In genomic region chr5:107381189-107381856, GRCh38 we compare ENCODE assay signal across 13 cellular contexts.
DNase-seq lines count a peak whose midpoint lies in the region; ATAC-seq, FAIRE-seq and TF ChIP-seq lines count a peak whose summit lies in the region.
"Had no signal": no experiment of that assay in that cellular context is flagged by ENCODE, and none has a peak within 500 bp of the region (broad histone marks: within the 10 kb centered on the region; RNA-seq: fewer than 3 reads in every experiment).

No MANE protein-coding gene starts in this region.

- BruUV-seq in HepG2 (replicated peaks; lab: Mats Ljungman, UMichigan): no TSS peak
- BruUV-seq in Calu3 (replicated peaks; lab: Mats Ljungman, UMichigan): no TSS peak

- no peak for FAIRE-seq in HepG2 (lab: Jason Lieb, UNC)
- FAIRE-seq: GM18507 had no signal

- peaks cover 35% of the 10 kb centered on the region for H3K4me1 Mint-ChIP-seq in Calu3 (ENCODE audit: low read depth, unreplicated experiment)
- H3K4me1 Mint-ChIP-seq: stimulated activated memory B cell treated with anti-CD40 and anti-IgM and Interleukin-4, amounts not matched to agents 10 μg/mL and 1 μg/mL and 100 μg/mL, for 72 hours had no signal

- in situ Hi-C loops in HepG2 (cut with HindIII; ENCODE audit: extremely low pct_ligation_motif_present, low pct_unique_long_range_greater_than_20kb): no loop called here

- no peaks in the 10 kb centered on the region for H3K27me3 Mint-ChIP-seq in Calu3 (ENCODE audit: unreplicated experiment)
- H3K27me3 Mint-ChIP-seq: stimulated activated memory B cell treated with anti-CD40 and anti-IgM and Interleukin-4, amounts not matched to agents 10 μg/mL and 1 μg/mL and 100 μg/mL, for 72 hours had no signal

- H3K27ac ChIP-seq in HepG2 (ENCODE audit: extremely low read length, insufficient read depth, low read length) (no peak overlapping the region), right lobe of liver (no peak overlapping the region)
- H3K27ac ChIP-seq: BLaER1 treated with 17β-estradiol and CSF1 and Interleukin-3, amounts not matched to agents 10 nM and 100 nM had no signal

- H3K27me3 ChIP-seq in HepG2 (ENCODE audit: control insufficient read depth in 1 of 2, insufficient read depth in 2 of 2, low read length in 2 of 2): no peaks in the 10 kb centered on the region
- H3K27me3 ChIP-seq in right lobe of liver: no peaks in the 10 kb centered on the region
- H3K27me3 ChIP-seq: BLaER1 treated with 17β-estradiol and CSF1 and Interleukin-3, amounts not matched to agents 10 nM and 100 nM had no signal

- CTCF ChIA-PET in HepG2 (lab: Yijun Ruan, JAX; ENCODE audit: low intra/inter-chr PET ratio, low total read pairs): no interaction called here
- CTCF ChIA-PET in Calu3 (lab: Charles Lee): no interaction called here

- H3K4me1 ChIP-seq in HepG2 (ENCODE audit: insufficient read depth, low read length) (peaks cover 8% of the 10 kb centered on the region; the same call in 1 of the 2 replicates), right lobe of liver (no peaks in the 10 kb centered on the region)

- intact Hi-C loops in HepG2 (cut with micrococcal nuclease; ENCODE audit: unreplicated experiment): no loop called here
- intact Hi-C loops in right lobe of liver (cut with DNase I): no loop called here
- intact Hi-C loops in Calu3 (cut with micrococcal nuclease; ENCODE audit: unreplicated experiment): loop anchor here (10.0 kb wide), 1 partner anchor 277 kb away; no protein-coding TSS in a partner anchor

- no peaks in the 10 kb centered on the region for H3K79me2 ChIP-seq in HepG2 (ENCODE audit: insufficient read depth, low read length)

- no peak overlapping the region for H3K4me3 Mint-ChIP-seq in Calu3 (ENCODE audit: low read depth, unreplicated experiment)
- H3K4me3 Mint-ChIP-seq: immature natural killer cell; stimulated activated memory B cell treated with anti-CD40 and anti-IgM and Interleukin-4, amounts not matched to agents 10 μg/mL and 1 μg/mL and 100 μg/mL, for 72 hours had no signal

- no peak for TF ChIP-seq RAD21 in HepG2 (CRISPR knock-in tag; IDR thresholded peaks at IDR 0.05)

- H3K27ac Mint-ChIP-seq in Calu3 (ENCODE audit: unreplicated experiment): no peak overlapping the region
- H3K27ac Mint-ChIP-seq: stimulated activated memory B cell treated with anti-CD40 and anti-IgM and Interleukin-4, amounts not matched to agents 10 μg/mL and 1 μg/mL and 100 μg/mL, for 72 hours had no signal

- H3K4me2 ChIP-seq in HepG2 (ENCODE audit: low read depth, low read length): no peak overlapping the region

- no peak for TF ChIP-seq EP300 in HepG2 (IDR thresholded peaks at IDR 0.05; ENCODE audit: low read depth in 2 of 2, low read length in 2 of 2)
- TF ChIP-seq EP300 in HepG2 (CRISPR knock-in tag; IDR thresholded peaks at IDR 0.05; ENCODE audit: borderline replicate concordance): no peak

- no peaks in the 10 kb centered on the region for H4K20me1 ChIP-seq in HepG2 (ENCODE audit: insufficient read depth, low read length)
- H4K20me1 ChIP-seq: BLaER1 treated with 17β-estradiol and CSF1 and Interleukin-3, amounts not matched to agents 10 nM and 100 nM had no signal

- H3K36me3 Mint-ChIP-seq in Calu3 (ENCODE audit: insufficient read depth, unreplicated experiment): peaks cover 75% of the 10 kb centered on the region
- H3K36me3 Mint-ChIP-seq: stimulated activated memory B cell treated with anti-CD40 and anti-IgM and Interleukin-4, amounts not matched to agents 10 μg/mL and 1 μg/mL and 100 μg/mL, for 72 hours had no signal

- no peak overlapping the region for H2AFZ ChIP-seq in HepG2 (ENCODE audit: low read length)

- H3K4me3 ChIP-seq in HepG2 (replicated peaks in 1 of 3; ENCODE audit: insufficient read depth in 1 of 3, low read depth in 2 of 3, low read length in 3 of 3): no peak overlapping the region
- no peak overlapping the region for H3K4me3 ChIP-seq in right lobe of liver

- TF ChIP-seq CTCF in HepG2 (CRISPR knock-in tag; IDR thresholded peaks at IDR 0.05) (no peak), right lobe of liver (IDR thresholded peaks at IDR 0.05) (no peak), Calu3 (IDR thresholded peaks at IDR 0.05; ENCODE audit: unreplicated experiment) (no peak)

- TF ChIP-seq POLR2A in HepG2 (IDR thresholded peaks at IDR 0.05; ENCODE audit: insufficient read depth in 1 of 2, low read depth in 2 of 2, low read length in 2 of 2): no peak
- TF ChIP-seq POLR2A in right lobe of liver (IDR thresholded peaks at IDR 0.05): no peak

- H3K9ac ChIP-seq in HepG2 (ENCODE audit: insufficient read depth, low read depth, low read length): no peak overlapping the region
- H3K9ac ChIP-seq: BLaER1 treated with 17β-estradiol and CSF1 and Interleukin-3, amounts not matched to agents 10 nM and 100 nM had no signal

- no peaks in the 10 kb centered on the region for H3K9me3 ChIP-seq in HepG2 (ENCODE audit: low read length)
- H3K9me3 ChIP-seq in right lobe of liver: no peaks in the 10 kb centered on the region

- WGBS in HepG2 (ENCODE audit: low lambda C conversion rate): 7% methylated on average over 13 of the region's 13 CpGs
- 74% methylated on average over 5 of the region's 13 CpGs for WGBS in right lobe of liver (ENCODE audit: insufficient coverage, low coverage, low lambda C conversion rate, missing lambda C conversion rate)

- H3K9me3 Mint-ChIP-seq in Calu3 (ENCODE audit: low read depth, unreplicated experiment): no peaks in the 10 kb centered on the region
- H3K9me3 Mint-ChIP-seq: immature natural killer cell; stimulated activated memory B cell treated with anti-CD40 and anti-IgM and Interleukin-4, amounts not matched to agents 10 μg/mL and 1 μg/mL and 100 μg/mL, for 72 hours had no signal

- peak; percentile 91 for ATAC-seq in HepG2
- no peak for ATAC-seq in right lobe of liver
- no peak for ATAC-seq in GM19463 (IDR thresholded peaks at IDR 0.05; ENCODE audit: unreplicated experiment)
- ATAC-seq: stimulated activated memory B cell treated with anti-CD40 and anti-IgM and Interleukin-4, amounts not matched to agents 10 μg/mL and 1 μg/mL and 100 μg/mL, for 72 hours had no signal

- H3K36me3 ChIP-seq in HepG2 (replicated peaks in 1 of 2; ENCODE audit: control insufficient read depth in 1 of 2, insufficient read depth in 2 of 2, low read length in 2 of 2) (no peaks in the 10 kb centered on the region), right lobe of liver (no peaks in the 10 kb centered on the region)
- H3K36me3 ChIP-seq: BLaER1 treated with 17β-estradiol and CSF1 and Interleukin-3, amounts not matched to agents 10 nM and 100 nM had no signal

- POLR2A ChIA-PET in HepG2 (lab: Yijun Ruan, JAX): no interaction called here

- DNase-seq in HepG2 (ENCODE audit: low spot score): peak; percentile 45
- DNase-seq in right lobe of liver: no peak
- DNase-seq in RPMI7951 (ENCODE audit: low read depth): peak; percentile 81
- DNase-seq in fibroblast of gingiva (ENCODE audit: low read depth): peak; percentile 82
- no peak for DNase-seq in Calu3
- no peak for DNase-seq in NCI-H1105 treated with DMSO at 0.1 percent for 48 hours (lab: John Stamatoyannopoulos, UW)
- DNase-seq in COLO829 (ENCODE audit: low spot score): no peak
- DNase-seq: activated CD4-positive, alpha-beta T cell treated with anti-CD3 and anti-CD28 coated beads, Interleukin-2, amount 50 U/mL, for 48 hours; immature natural killer cell had no signal

TF ChIP-seq in HepG2, 621 proteins besides CTCF, POLR2A, EP300 and RAD21:
- no peak for TF ChIP-seq NR1H2 (CRISPR knock-in tag; IDR thresholded peaks at IDR 0.05; ENCODE audit: borderline replicate concordance, low read depth)
- no peak for TF ChIP-seq ELF1 (CRISPR knock-in tag; IDR thresholded peaks at IDR 0.05)
- TF ChIP-seq TEAD3 (CRISPR knock-in tag; optimal IDR thresholded peaks at IDR 0.05; ENCODE audit: borderline replicate concordance): peak; percentile 16
- TF ChIP-seq ARID5B (CRISPR knock-in tag; IDR thresholded peaks at IDR 0.05): 0 out of 2 replicates have a peak, but pooled peaks have one; percentile 15
- peak; percentile 90 for TF ChIP-seq FOSL2 (CRISPR knock-in tag; IDR thresholded peaks at IDR 0.05)

Comparison
In these comparisons a context has a peak if more than half of its experiments do, and no peak if none do; other contexts are left out.
1. DNase-seq: peak in HepG2 (single experiment), RPMI7951 (single experiment) and fibroblast of gingiva (single experiment); none in right lobe of liver (0 of 3), Calu3 (single experiment), NCI-H1105 treated with DMSO at 0.1 percent for 48 hours (single experiment) and COLO829 (single experiment).